31 cellular contexts compared by ENCODE assay signal in genomic region chrX:150531467-150531866, GRCh38.
"Had no signal": no experiment of that assay in that cellular context is flagged by ENCODE, and none has a peak within 500 bp of the region (broad histone marks: within the 10 kb centered on the region; RNA-seq: fewer than 3 reads in every experiment).

No MANE protein-coding gene starts in this region.

- H2AFZ ChIP-seq: neural progenitor cell had no signal

- H3K27ac Mint-ChIP-seq: immature natural killer cell; mesothelial cell of epicardium; naive B cell; natural killer cell; nephron progenitor cell; neural progenitor cell; stimulated activated naive B cell treated with anti-CD40 and anti-IgM and Interleukin-4, amounts not matched to agents 10 μg/mL and 1 μg/mL and 100 μg/mL, for 72 hours had no signal

- H3K9me3 Mint-ChIP-seq: natural killer cell had no signal

- H3K27me3 ChIP-seq: left lung, neural progenitor cell, neutrophil, ovary, stomach, testis, transverse colon, upper lobe of left lung, vagina had no signal

- H3K4me3 ChIP-seq: left lung, lower lobe of right lung, neural progenitor cell, ovary, prostate gland, skin epidermis, stomach, testis, transverse colon, upper lobe of left lung, vagina had no signal

- ATAC-seq: left colon; left lung; lower lobe of right lung; natural killer cell; right cardiac atrium; sciatic nerve; stimulated activated naive B cell treated with anti-CD40 and anti-IgM and Interleukin-4, amounts not matched to agents 10 μg/mL and 1 μg/mL and 100 μg/mL, for 72 hours; stimulated activated naive CD8-positive, alpha-beta T cell treated with anti-CD3 and anti-CD28 coated beads, Interleukin-15, Interleukin-2, amounts not matched to agents 100 U/mL and 50 U/mL, for 24 hours had no signal

- H3K36me3 ChIP-seq: left lung, lower lobe of right lung, neural progenitor cell, neutrophil, ovary, prostate gland, stomach, transverse colon, upper lobe of left lung, vagina had no signal

- H3K4me1 Mint-ChIP-seq: immature natural killer cell; naive B cell; natural killer cell; nephron progenitor cell; stimulated activated naive B cell treated with anti-CD40 and anti-IgM and Interleukin-4, amounts not matched to agents 10 μg/mL and 1 μg/mL and 100 μg/mL, for 72 hours had no signal

- H3K27me3 Mint-ChIP-seq: stimulated activated naive B cell treated with anti-CD40 and anti-IgM and Interleukin-4, amounts not matched to agents 10 μg/mL and 1 μg/mL and 100 μg/mL, for 72 hours had no signal

- H3K4me2 ChIP-seq: neural progenitor cell had no signal

- DNase-seq: immature natural killer cell; kidney; left colon; left lung; lower lobe of right lung; mammary epithelial cell; mesendoderm; naive B cell; natural killer cell; nephron progenitor cell; occipital lobe; ovary; retina; right cardiac atrium; stimulated activated CD4-positive, alpha-beta T cell treated with anti-CD3 and anti-CD28 coated beads, Interleukin-12 subunit alpha, Interleukin-12 subunit beta, amount 100 ng/mL, for 4 hours; stimulated activated CD4-positive, alpha-beta T cell treated with anti-CD3 and anti-CD28 coated beads, Interleukin-15, amount 100 ng/mL, for 24 hours; stimulated activated CD4-positive, alpha-beta T cell treated with anti-CD3 and anti-CD28 coated beads, Interleukin-2, amount 100 ng/mL, for 24 hours; stimulated activated CD4-positive, alpha-beta T cell treated with anti-CD3 and anti-CD28 coated beads, Interleukin-4, amount 100 ng/mL, for 1 hour; stimulated activated naive B cell treated with anti-CD40 and anti-IgM and Interleukin-4, amounts not matched to agents 10 μg/mL and 1 μg/mL and 100 μg/mL, for 72 hours; stimulated activated naive CD8-positive, alpha-beta T cell treated with anti-CD3 and anti-CD28 coated beads, Interleukin-15, Interleukin-2, amounts not matched to agents 100 U/mL and 50 U/mL, for 24 hours; stomach; testis; transverse colon; upper lobe of left lung had no signal

- H3K4me1 ChIP-seq: left lung, lower lobe of right lung, neural progenitor cell, prostate gland, stomach, transverse colon, upper lobe of left lung, vagina had no signal

- H3K27ac ChIP-seq: left lung, lower lobe of right lung, neural progenitor cell, neutrophil, ovary, prostate gland, skin epidermis, stomach, testis, transverse colon, upper lobe of left lung, vagina had no signal

- H3K9me3 ChIP-seq: left lung, lower lobe of right lung, neutrophil, ovary, prostate gland, testis, transverse colon, vagina had no signal

- H3K4me3 Mint-ChIP-seq: immature natural killer cell; mesothelial cell of epicardium; naive B cell; natural killer cell; nephron progenitor cell; neural progenitor cell; stimulated activated naive B cell treated with anti-CD40 and anti-IgM and Interleukin-4, amounts not matched to agents 10 μg/mL and 1 μg/mL and 100 μg/mL, for 72 hours had no signal

- H3K36me3 Mint-ChIP-seq: immature natural killer cell; mesothelial cell of epicardium; natural killer cell; neural progenitor cell; stimulated activated naive B cell treated with anti-CD40 and anti-IgM and Interleukin-4, amounts not matched to agents 10 μg/mL and 1 μg/mL and 100 μg/mL, for 72 hours had no signal
